In genomic region chr2:206477296-206477695, GRCh38 we compare ENCODE assay signal across 12 cellular contexts. TPM values are rescaled to one million over a fixed set of nuclear protein-coding genes. Genes with fewer than 3 reads are reported as not detected.
DNase-seq lines count a peak whose midpoint lies in the region; ATAC-seq and TF ChIP-seq lines count a peak whose summit lies in the region.
"Had no signal": no experiment of that assay in that cellular context is flagged by ENCODE, and none has a peak within 500 bp of the region (broad histone marks: within the 10 kb centered on the region; RNA-seq: fewer than 3 reads in every experiment).

No MANE protein-coding gene starts in this region.

- H3K27ac ChIP-seq in HEK293 (ENCODE audit: extremely low read depth, low read depth, low read length) (no peak overlapping the region; the same call in 1 of the 2 replicates), prostate gland (peak overlapping the region in 1 of 2 donors; percentile 6), trophoblast cell (ENCODE audit: low read depth, low read length) (no peak overlapping the region)
- no peak overlapping the region for H3K27ac ChIP-seq in CD8-positive, alpha-beta T cell (ENCODE audit: low read depth, low read length)

- H3K4me3 ChIP-seq in HEK293 (ENCODE audit: low read depth, low read length) (no peak overlapping the region), prostate gland (no peak overlapping the region), trophoblast cell (ENCODE audit: low read depth, low read length) (no peak overlapping the region)
- H3K4me3 ChIP-seq in CD8-positive, alpha-beta T cell (ENCODE audit: low read depth, low read length): no peak overlapping the region

- H3K9me3 Mint-ChIP-seq in chondrocyte (ENCODE audit: low read depth): no peaks in the 10 kb centered on the region
- H3K9me3 Mint-ChIP-seq in CD8-positive, alpha-beta T cell: no peaks in the 10 kb centered on the region
- H3K9me3 Mint-ChIP-seq: activated CD4-positive, alpha-beta T cell treated with anti-CD3 and anti-CD28 coated beads, Interleukin-2, amount 10 ng/mL, durations not matched to agents 7 days and 5 days; activated T-helper 2 cell treated with anti-CD3 and anti-CD28 coated beads, Interferon-gamma antibody, Interleukin-2, Interleukin-4, amounts not matched to agents 10 μg/mL and 5 μg/mL and 100 μg/mL, durations not matched to agents 14 hours and 24 hours and 36 hours had no signal

- no peaks in the 10 kb centered on the region for H3K79me2 ChIP-seq in trophoblast cell (ENCODE audit: control insufficient read depth, insufficient read depth, low read length, poor library complexity)

- H3K4me1 ChIP-seq in HEK293 (ENCODE audit: control insufficient read depth, insufficient read depth, low read length) (peaks cover 3% of the 10 kb centered on the region; the same call in 1 of the 2 replicates), prostate gland (replicated peaks) (no peaks in the 10 kb centered on the region), trophoblast cell (ENCODE audit: control insufficient read depth in 1 of 2, insufficient read depth in 2 of 2, low read length in 2 of 2) (no peaks in the 10 kb centered on the region)
- no peaks in the 10 kb centered on the region for H3K4me1 ChIP-seq in CD8-positive, alpha-beta T cell (ENCODE audit: insufficient read depth, low read length)

- H3K9me3 ChIP-seq in HEK293 (ENCODE audit: control insufficient read depth, insufficient read depth, low read depth, low read length): no peaks in the 10 kb centered on the region
- H3K9me3 ChIP-seq in prostate gland: no peaks in the 10 kb centered on the region
- no peaks in the 10 kb centered on the region for H3K9me3 ChIP-seq in CD8-positive, alpha-beta T cell (ENCODE audit: low read length)
- no peaks in the 10 kb centered on the region for H3K9me3 ChIP-seq in trophoblast cell (ENCODE audit: insufficient read depth, low read depth, low read length)

- intact Hi-C loops in prostate gland (cut with DNase I): no loop called here
- intact Hi-C loops in CD8-positive, alpha-beta T cell (cut with DNase I, micrococcal nuclease): no loop called here

- CTCF ChIA-PET in HEK293 (lab: Yijun Ruan, JAX): interaction anchor here (0.6 to 0.7 kb wide), 2 partner anchors 65 to 179 kb away, joined by 3 read pairs; no protein-coding TSS in a partner anchor
- CTCF ChIA-PET in CD8-positive, alpha-beta T cell (lab: Charles Lee): no interaction called here

- TF ChIP-seq POLR2A in prostate gland (IDR thresholded peaks at IDR 0.05): no peak

- H4K91ac ChIP-seq in trophoblast cell (ENCODE audit: low read depth, low read length): no peak overlapping the region

- H3K4ac ChIP-seq in trophoblast cell (ENCODE audit: low read depth, low read length): no peak overlapping the region

- H3K14ac ChIP-seq in trophoblast cell (ENCODE audit: low read length): no peak overlapping the region

- H4K12ac ChIP-seq in trophoblast cell (ENCODE audit: low read depth, low read length): no peak overlapping the region

- no peak overlapping the region for H3K4me3 Mint-ChIP-seq in chondrocyte (ENCODE audit: unreplicated experiment)
- no peak overlapping the region for H3K4me3 Mint-ChIP-seq in CD8-positive, alpha-beta T cell
- H3K4me3 Mint-ChIP-seq: activated CD4-positive, alpha-beta T cell treated with anti-CD3 and anti-CD28 coated beads, Interleukin-2, amount 10 ng/mL, durations not matched to agents 7 days and 5 days; natural killer cell had no signal

- H4K8ac ChIP-seq in trophoblast cell (ENCODE audit: low read depth, low read length): no peak overlapping the region

- H3K27ac Mint-ChIP-seq in chondrocyte (ENCODE audit: unreplicated experiment): peak overlapping the region; percentile 14
- H3K27ac Mint-ChIP-seq in CD8-positive, alpha-beta T cell: no peak overlapping the region
- H3K27ac Mint-ChIP-seq: activated CD4-positive, alpha-beta T cell treated with anti-CD3 and anti-CD28 coated beads, Interleukin-2, amount 10 ng/mL, durations not matched to agents 7 days and 5 days; activated T-helper 2 cell treated with anti-CD3 and anti-CD28 coated beads, Interferon-gamma antibody, Interleukin-2, Interleukin-4, amounts not matched to agents 10 μg/mL and 5 μg/mL and 100 μg/mL, durations not matched to agents 14 hours and 24 hours and 36 hours; natural killer cell had no signal

- no peak overlapping the region for H2BK120ac ChIP-seq in trophoblast cell (ENCODE audit: insufficient read depth, low read length, poor library complexity)

- peaks cover 21% of the 10 kb centered on the region for H3K4me1 Mint-ChIP-seq in chondrocyte (ENCODE audit: low read depth)
- H3K4me1 Mint-ChIP-seq in CD8-positive, alpha-beta T cell (ENCODE audit: low read depth): no peaks in the 10 kb centered on the region
- H3K4me1 Mint-ChIP-seq: activated CD4-positive, alpha-beta T cell treated with anti-CD3 and anti-CD28 coated beads, Interleukin-2, amount 10 ng/mL, durations not matched to agents 7 days and 5 days; natural killer cell had no signal

- no peaks in the 10 kb centered on the region for H3K27me3 ChIP-seq in prostate gland (replicated peaks; ENCODE audit: insufficient read depth)
- H3K27me3 ChIP-seq in CD8-positive, alpha-beta T cell (ENCODE audit: insufficient read depth, low read length): no peaks in the 10 kb centered on the region
- no peaks in the 10 kb centered on the region for H3K27me3 ChIP-seq in trophoblast cell (ENCODE audit: insufficient read depth, low read length)

- DNase-seq in NCI-H345 (lab: John Stamatoyannopoulos, UW): peak; percentile 40
- no peak for DNase-seq in chondrocyte (ENCODE audit: low spot score)
- DNase-seq in prostate gland (ENCODE audit: low spot score): peak; percentile 8
- DNase-seq in CD8-positive, alpha-beta T cell: no peak
- DNase-seq in trophoblast cell: no peak
- DNase-seq in cerebellar nuclear complex (lab: John Stamatoyannopoulos, UW): no peak
- DNase-seq: activated CD4-positive, alpha-beta T cell treated with anti-CD3 and anti-CD28 coated beads, Interleukin-2, amount 10 ng/mL, durations not matched to agents 7 days and 5 days; anterior cingulate cortex; natural killer cell had no signal

- ATAC-seq in CD8-positive, alpha-beta T cell: no peak
- ATAC-seq: HCT116, natural killer cell had no signal

- POLR2A ChIA-PET in HEK293 (lab: Yijun Ruan, JAX): no interaction called here
- POLR2A ChIA-PET in CD8-positive, alpha-beta T cell (lab: Charles Lee): no interaction called here

- no peaks in the 10 kb centered on the region for H3K36me3 Mint-ChIP-seq in chondrocyte (ENCODE audit: low read depth)
- H3K36me3 Mint-ChIP-seq in CD8-positive, alpha-beta T cell: no peaks in the 10 kb centered on the region
- H3K36me3 Mint-ChIP-seq: natural killer cell had no signal

- no peak overlapping the region for H3K4me2 ChIP-seq in trophoblast cell (ENCODE audit: low read length)

- H2BK12ac ChIP-seq in trophoblast cell (ENCODE audit: low read length): no peak overlapping the region

- no peak overlapping the region for H2AK5ac ChIP-seq in trophoblast cell (ENCODE audit: low read length)

- H3K9ac ChIP-seq in trophoblast cell (ENCODE audit: low read length): no peak overlapping the region

- no peak overlapping the region for H3K18ac ChIP-seq in trophoblast cell (ENCODE audit: low read length)

- TF ChIP-seq CTCF in HEK293 (tag by site-specific recombination; IDR thresholded peaks at IDR 0.05) (no peak), chondrocyte (IDR thresholded peaks at IDR 0.05) (no peak), prostate gland (IDR thresholded peaks at IDR 0.05) (no peak)
- no peak for TF ChIP-seq CTCF in CD8-positive, alpha-beta T cell (IDR thresholded peaks at IDR 0.05)

- no peak overlapping the region for H2BK5ac ChIP-seq in trophoblast cell (ENCODE audit: low read depth, low read length, poor library complexity)

- H3K79me1 ChIP-seq in trophoblast cell (ENCODE audit: low read length): no peaks in the 10 kb centered on the region

- H2AFZ ChIP-seq in trophoblast cell (ENCODE audit: insufficient read depth, low read length, poor library complexity): no peak overlapping the region

- no peak overlapping the region for H3K23ac ChIP-seq in trophoblast cell (ENCODE audit: low read length)

- no peaks in the 10 kb centered on the region for H3K27me3 Mint-ChIP-seq in chondrocyte (ENCODE audit: low read depth)
- peaks cover 8% of the 10 kb centered on the region for H3K27me3 Mint-ChIP-seq in CD8-positive, alpha-beta T cell (ENCODE audit: low read depth)

- H3K36me3 ChIP-seq in HEK293 (ENCODE audit: control insufficient read depth in 2 of 2, insufficient read depth in 1 of 2, low read length in 2 of 2) (no peaks in the 10 kb centered on the region; a peak in 1 of 3 replicates), prostate gland (no peaks in the 10 kb centered on the region), trophoblast cell (ENCODE audit: control insufficient read depth in 1 of 2, insufficient read depth in 2 of 2, low read length in 2 of 2) (no peaks in the 10 kb centered on the region)
- H3K36me3 ChIP-seq in CD8-positive, alpha-beta T cell (ENCODE audit: insufficient read depth, low read length): no peaks in the 10 kb centered on the region

- WGBS in prostate gland: 5% methylated on average over 1 of the region's 1 CpG
- no CpG with 5 or more reads among the region's 1 CpG for WGBS in trophoblast cell (ENCODE audit: extremely low coverage, insufficient coverage, insufficient read length)

TF ChIP-seq in HEK293, 187 proteins besides CTCF, POLR2A, EP300 and RAD21:
- peak; percentile 75 for TF ChIP-seq PRDM6 (tag by site-specific recombination; IDR thresholded peaks at IDR 0.05)
- no peak for TF ChIP-seq MYNN (tag by site-specific recombination; IDR thresholded peaks at IDR 0.05; ENCODE audit: borderline replicate concordance)
- TF ChIP-seq TCF7L2 (IDR thresholded peaks at IDR 0.05; ENCODE audit: borderline replicate concordance, low read depth, low read length): no peak
TF ChIP-seq in HEK293: peak in this region for 1.

RNA-seq across cellular contexts. Expression of gene ADAM23, which starts 34.0 kb away (rescaled TPM):
- total RNA-seq in chondrocyte (19.2 to 24.5 TPM (median 22.7 TPM) in 3 replicates), prostate gland (10 to 100 TPM in 1 of 2 donors, 1 to 10 TPM in 1; 1.3 to 10.7 TPM)
- under 1 TPM; 0.14 to 0.33 TPM for total RNA-seq in CD8-positive, alpha-beta T cell
- polyA plus RNA-seq in trophoblast cell (2013): 0.11 and 0.14 TPM in 2 replicates

Comparison
In these comparisons a context has a peak if more than half of its experiments do, and no peak if none do; other contexts are left out.
1. DNase-seq: peak in NCI-H345 (single experiment) and prostate gland (single experiment); none in chondrocyte (single experiment), CD8-positive, alpha-beta T cell (0 of 7), trophoblast cell (0 of 2) and cerebellar nuclear complex (0 of 2).